18 cellular contexts compared by ENCODE assay signal in genomic region chr19:35105047-35105410, GRCh38. TPM values are rescaled to one million over a fixed set of nuclear protein-coding genes. Genes with fewer than 3 reads are reported as not detected.
A peak's percentile ranks its signal among the peaks of the same experiment; 100 is the strongest.
DNase-seq lines count a peak whose midpoint lies in the region.
"Had no signal": no experiment of that assay in that cellular context is flagged by ENCODE, and none has a peak within 500 bp of the region (broad histone marks: within the 10 kb centered on the region; RNA-seq: fewer than 3 reads in every experiment).

No MANE protein-coding gene starts in this region.

- H3K14ac ChIP-seq in neuronal stem cell (ENCODE audit: low read length): no peak overlapping the region

- no peaks in the 10 kb centered on the region for H3K9me3 ChIP-seq in neuronal stem cell (replicated peaks in 1 of 2; ENCODE audit: control insufficient read depth in 2 of 2, insufficient read depth in 1 of 2, low read depth in 1 of 2, low read length in 2 of 2)
- H3K9me3 ChIP-seq: HAP-1, SK-N-SH had no signal

- H2AK5ac ChIP-seq in neuronal stem cell (ENCODE audit: low read depth, low read length): no peak overlapping the region

- H3K18ac ChIP-seq in neuronal stem cell (ENCODE audit: low read length): no peak overlapping the region

- H3K4me3 ChIP-seq in neuronal stem cell (ENCODE audit: low read length in 2 of 2): peak overlapping the region in 1 of 2 donors; percentile 57
- H3K4me3 ChIP-seq: BLaER1 treated with 17β-estradiol and CSF1 and Interleukin-3, amounts not matched to agents 10 nM and 100 nM; HAP-1 had no signal

- peaks cover 0 to 7% of the 10 kb centered on the region in 2 donors for H3K4me1 ChIP-seq in neuronal stem cell (ENCODE audit: control insufficient read depth in 2 of 2, insufficient read depth in 1 of 2, low read depth in 1 of 2, low read length in 2 of 2)
- H3K4me1 ChIP-seq: HAP-1 had no signal

- H3K27ac ChIP-seq in caudate nucleus (ENCODE audit: low read depth, low read length) (peak overlapping the region; percentile 37), neuronal stem cell (replicated peaks; ENCODE audit: low read length) (no peak overlapping the region)
- H3K27ac ChIP-seq: BLaER1 treated with 17β-estradiol and CSF1 and Interleukin-3, amounts not matched to agents 10 nM and 100 nM had no signal

- H2AFZ ChIP-seq in neuronal stem cell (ENCODE audit: low read length): no peak overlapping the region

- H4K91ac ChIP-seq in neuronal stem cell (ENCODE audit: low read depth, low read length, poor library complexity): no peak overlapping the region

- peak overlapping the region; percentile 24 for H3K9ac ChIP-seq in neuronal stem cell (ENCODE audit: low read depth, low read length, poor library complexity)
- H3K9ac ChIP-seq: BLaER1 treated with 17β-estradiol and CSF1 and Interleukin-3, amounts not matched to agents 10 nM and 100 nM; SK-N-SH had no signal

- H2BK12ac ChIP-seq in neuronal stem cell (ENCODE audit: low read length): peak overlapping the region; percentile 58

- H2BK5ac ChIP-seq in neuronal stem cell (ENCODE audit: low read length): no peak overlapping the region

- DNase-seq in caudate nucleus (lab: John Stamatoyannopoulos, UW): peak in 1 of 61 donors; percentile 57
- no peak for DNase-seq in neuronal stem cell (ENCODE audit: low spot score)
- DNase-seq in activated CD4-positive, alpha-beta T cell treated with anti-CD3 and anti-CD28 coated beads, Interleukin-2, amount 50 U/mL, for 48 hours: no peak
- DNase-seq in activated T-cell treated with anti-CD3 and anti-CD28 coated beads, Interleukin-2, amount 50 U/mL, for 48 hours: no peak
- DNase-seq: Calu3; CD8-positive, alpha-beta T cell; GF-D8; NCI-H1092 treated with DMSO at 0.1 percent for 48 hours; NCI-H146; NCI-H2029 treated with DMSO at 0.1 percent for 48 hours; NCI-H2171; NCI-H526; PC-3; RPMI8226; SHP77 treated with DMSO at 0.1 percent for 48 hours; SK-N-SH had no signal

- no peak overlapping the region for H2BK15ac ChIP-seq in neuronal stem cell (ENCODE audit: low read length)

- no peak overlapping the region for H3K4ac ChIP-seq in neuronal stem cell (ENCODE audit: low read length)

- no peaks in the 10 kb centered on the region for H3K36me3 ChIP-seq in neuronal stem cell (replicated peaks in 1 of 2; ENCODE audit: control insufficient read depth in 2 of 2, insufficient read depth in 2 of 2, low read length in 2 of 2)
- H3K36me3 ChIP-seq: BLaER1 treated with 17β-estradiol and CSF1 and Interleukin-3, amounts not matched to agents 10 nM and 100 nM; HAP-1 had no signal

- H3K23ac ChIP-seq in neuronal stem cell (ENCODE audit: low read depth, low read length, poor library complexity): peak overlapping the region; percentile 37

- H2BK120ac ChIP-seq in neuronal stem cell (ENCODE audit: low read depth, low read length): no peak overlapping the region

- no peak overlapping the region for H4K8ac ChIP-seq in neuronal stem cell (ENCODE audit: low read depth, low read length)

- no CpG with 5 or more reads among the region's 6 CpGs for WGBS in neuronal stem cell (ENCODE audit: extremely low coverage in 2 of 2, insufficient read length in 2 of 2, insufficient replicate concordance in 1 of 2), 2 donors

- H3K4me2 ChIP-seq in neuronal stem cell (ENCODE audit: insufficient read depth, low read length, poor library complexity, severe bottlenecking): no peak overlapping the region
- H3K4me2 ChIP-seq: BLaER1 treated with 17β-estradiol and CSF1 and Interleukin-3, amounts not matched to agents 10 nM and 100 nM; SK-N-SH had no signal

- peaks cover 0 to 3% (median 0%) of the 10 kb centered on the region in 3 experiments for H3K27me3 ChIP-seq in neuronal stem cell (ENCODE audit: control insufficient read depth in 3 of 3, insufficient read depth in 3 of 3, low read depth in 1 of 3, low read length in 3 of 3)
- H3K27me3 ChIP-seq: BLaER1 treated with 17β-estradiol and CSF1 and Interleukin-3, amounts not matched to agents 10 nM and 100 nM had no signal

- peaks cover 4% of the 10 kb centered on the region for H3K79me1 ChIP-seq in neuronal stem cell (ENCODE audit: low read depth, low read length)

RNA-seq across cellular contexts. Expression of gene FXYD3, which starts 10.6 kb away (rescaled TPM):
- polyA plus RNA-seq in neuronal stem cell (2013, experiment 1 of 2): 0.07 TPM
- 0.12 TPM for polyA plus RNA-seq in neuronal stem cell (2013, experiment 2 of 2)
- polyA plus RNA-seq: SK-N-SH had no signal

RNA-seq across cellular contexts. Expression of gene LGI4, which starts 29.8 kb away (rescaled TPM):
- 2.0 TPM for polyA plus RNA-seq in neuronal stem cell (2013, experiment 1 of 2)
- polyA plus RNA-seq in neuronal stem cell (2013, experiment 2 of 2): 1.8 TPM

RNA-seq across cellular contexts. Expression of gene FXYD1, which starts 33.6 kb away (rescaled TPM):
- polyA plus RNA-seq in neuronal stem cell (2013, experiment 1 of 2): 0.85 TPM
- 1.2 TPM for polyA plus RNA-seq in neuronal stem cell (2013, experiment 2 of 2)

RNA-seq across cellular contexts. Expression of gene FXYD7, which starts 38.0 kb away (rescaled TPM):
- 2.3 TPM for polyA plus RNA-seq in neuronal stem cell (2013, experiment 1 of 2)
- 2.6 TPM for polyA plus RNA-seq in neuronal stem cell (2013, experiment 2 of 2)

RNA-seq across cellular contexts. Expression of gene FXYD5, which starts 49.5 kb away (rescaled TPM):
- 47.1 TPM for polyA plus RNA-seq in neuronal stem cell (2013, experiment 1 of 2)
- polyA plus RNA-seq in neuronal stem cell (2013, experiment 2 of 2): 45.6 TPM
